ENCODE assay signal across 18 cellular contexts in the genomic region with DNA sequence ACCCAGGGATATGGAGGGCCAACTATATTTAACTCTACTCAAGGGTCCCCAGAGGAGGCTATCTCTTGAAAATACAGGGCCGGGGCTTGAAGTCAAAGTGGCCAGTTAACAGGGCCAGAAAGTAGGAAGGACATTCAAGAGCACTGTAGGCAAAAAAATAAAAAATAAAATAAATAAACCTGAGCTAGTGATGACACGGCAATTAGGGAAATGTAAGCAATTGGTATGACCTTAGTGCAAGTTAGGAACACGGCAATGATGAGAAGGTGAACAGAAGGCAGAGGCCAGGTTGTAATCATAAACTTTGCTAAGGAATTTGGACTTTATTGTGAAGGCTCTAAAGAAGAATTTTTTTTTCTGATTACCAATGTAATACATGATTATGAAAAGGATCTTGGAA. TPM values are rescaled to one million over a fixed set of nuclear protein-coding genes. Genes with fewer than 3 reads are reported as not detected.
A peak's percentile ranks its signal among the peaks of the same experiment; 100 is the strongest.
DNase-seq lines count a peak whose midpoint lies in the region; ATAC-seq and TF ChIP-seq lines count a peak whose summit lies in the region.
"Had no signal": no experiment of that assay in that cellular context is flagged by ENCODE, and none has a peak within 500 bp of the region (broad histone marks: within the 10 kb centered on the region; RNA-seq: fewer than 3 reads in every experiment).

No MANE protein-coding gene starts in this region.

- ATAC-seq in HG02571 (IDR thresholded peaks at IDR 0.05; ENCODE audit: unreplicated experiment) (no peak), GM18909 (IDR thresholded peaks at IDR 0.05; ENCODE audit: poor library complexity, unreplicated experiment) (no peak)
- ATAC-seq: CD8-positive, alpha-beta T cell had no signal

- no peak overlapping the region for H3K27ac Mint-ChIP-seq in neural crest cell (ENCODE audit: unreplicated experiment)
- H3K27ac Mint-ChIP-seq: B cell; CD8-positive, alpha-beta T cell had no signal

- POLR2A ChIA-PET in HEK293 (lab: Yijun Ruan, JAX) = no interaction called here
- POLR2A ChIA-PET in HEK293T (lab: Yijun Ruan, JAX) = no interaction called here

- TF ChIP-seq CTCF in HEK293 (tag by site-specific recombination; IDR thresholded peaks at IDR 0.05) (no peak), neural crest cell (conservative IDR thresholded peaks at IDR 0.05) (no peak)

- H3K36me3 ChIP-seq in HEK293 (ENCODE audit: control insufficient read depth in 2 of 2, insufficient read depth in 1 of 2, low read length in 2 of 2) = no peaks in the 10 kb centered on the region
- H3K36me3 ChIP-seq: BLaER1 treated with 17β-estradiol and CSF1 and Interleukin-3, amounts not matched to agents 10 nM and 100 nM had no signal

- no peak overlapping the region for H3K4me3 ChIP-seq in HEK293 (ENCODE audit: low read depth, low read length)
- H3K4me3 ChIP-seq: BLaER1 treated with 17β-estradiol and CSF1 and Interleukin-3, amounts not matched to agents 10 nM and 100 nM had no signal

- CTCF ChIA-PET in HEK293 (lab: Yijun Ruan, JAX) = interaction anchor here (0.5 to 1.3 kb wide), 2 partner anchors 223 to 336 kb away, joined by 3 read pairs; no protein-coding TSS in a partner anchor
- CTCF ChIA-PET in HEK293T (lab: Yijun Ruan, JAX) = interaction anchor here (0.5 kb wide), 1 partner anchor 115 kb away, joined by 3 read pairs; no protein-coding TSS in a partner anchor

- H3K27me3 Mint-ChIP-seq in neural crest cell (ENCODE audit: low read depth) = no peaks in the 10 kb centered on the region

- no peaks in the 10 kb centered on the region for H3K9me3 ChIP-seq in HEK293 (ENCODE audit: control insufficient read depth, insufficient read depth, low read depth, low read length)
- H3K9me3 ChIP-seq: BLaER1 treated with 17β-estradiol and CSF1 and Interleukin-3, amounts not matched to agents 10 nM and 100 nM; Caco-2 had no signal

- no peaks in the 10 kb centered on the region for H3K36me3 Mint-ChIP-seq in neural crest cell (ENCODE audit: low read depth)

- H3K4me3 Mint-ChIP-seq in neural crest cell = peak overlapping the region; percentile 54
- H3K4me3 Mint-ChIP-seq: B cell; CD8-positive, alpha-beta T cell had no signal

- H3K4me1 Mint-ChIP-seq in neural crest cell = peaks cover 14% of the 10 kb centered on the region

- no peaks in the 10 kb centered on the region for H3K4me1 ChIP-seq in HEK293 (ENCODE audit: control insufficient read depth, insufficient read depth, low read length)

- no peak overlapping the region for H3K27ac ChIP-seq in HEK293 (ENCODE audit: extremely low read depth, low read depth, low read length)
- H3K27ac ChIP-seq: BLaER1 treated with 17β-estradiol and CSF1 and Interleukin-3, amounts not matched to agents 10 nM and 100 nM; C4-2B had no signal

- no peak for DNase-seq in HEK293T (ENCODE audit: extremely low spot score)
- DNase-seq in neural crest cell (ENCODE audit: low read depth, low spot score) = no peak
- no peak for DNase-seq in AG20443 (ENCODE audit: low spot score)
- DNase-seq: 8988T; ACHN; AML-193; Caco-2; Calu3; CD4-positive, alpha-beta T cell; CD8-positive, alpha-beta T cell; DMS79 treated with DMSO at 0.1 percent for 48 hours; GF-D8 had no signal

- H3K9me3 Mint-ChIP-seq in neural crest cell = no peaks in the 10 kb centered on the region
- H3K9me3 Mint-ChIP-seq: CD4-positive, alpha-beta T cell; CD8-positive, alpha-beta T cell had no signal

TF ChIP-seq in HEK293, 187 proteins besides CTCF, POLR2A, EP300 and RAD21 (continues in another document):
- TF ChIP-seq, protein P1, sequence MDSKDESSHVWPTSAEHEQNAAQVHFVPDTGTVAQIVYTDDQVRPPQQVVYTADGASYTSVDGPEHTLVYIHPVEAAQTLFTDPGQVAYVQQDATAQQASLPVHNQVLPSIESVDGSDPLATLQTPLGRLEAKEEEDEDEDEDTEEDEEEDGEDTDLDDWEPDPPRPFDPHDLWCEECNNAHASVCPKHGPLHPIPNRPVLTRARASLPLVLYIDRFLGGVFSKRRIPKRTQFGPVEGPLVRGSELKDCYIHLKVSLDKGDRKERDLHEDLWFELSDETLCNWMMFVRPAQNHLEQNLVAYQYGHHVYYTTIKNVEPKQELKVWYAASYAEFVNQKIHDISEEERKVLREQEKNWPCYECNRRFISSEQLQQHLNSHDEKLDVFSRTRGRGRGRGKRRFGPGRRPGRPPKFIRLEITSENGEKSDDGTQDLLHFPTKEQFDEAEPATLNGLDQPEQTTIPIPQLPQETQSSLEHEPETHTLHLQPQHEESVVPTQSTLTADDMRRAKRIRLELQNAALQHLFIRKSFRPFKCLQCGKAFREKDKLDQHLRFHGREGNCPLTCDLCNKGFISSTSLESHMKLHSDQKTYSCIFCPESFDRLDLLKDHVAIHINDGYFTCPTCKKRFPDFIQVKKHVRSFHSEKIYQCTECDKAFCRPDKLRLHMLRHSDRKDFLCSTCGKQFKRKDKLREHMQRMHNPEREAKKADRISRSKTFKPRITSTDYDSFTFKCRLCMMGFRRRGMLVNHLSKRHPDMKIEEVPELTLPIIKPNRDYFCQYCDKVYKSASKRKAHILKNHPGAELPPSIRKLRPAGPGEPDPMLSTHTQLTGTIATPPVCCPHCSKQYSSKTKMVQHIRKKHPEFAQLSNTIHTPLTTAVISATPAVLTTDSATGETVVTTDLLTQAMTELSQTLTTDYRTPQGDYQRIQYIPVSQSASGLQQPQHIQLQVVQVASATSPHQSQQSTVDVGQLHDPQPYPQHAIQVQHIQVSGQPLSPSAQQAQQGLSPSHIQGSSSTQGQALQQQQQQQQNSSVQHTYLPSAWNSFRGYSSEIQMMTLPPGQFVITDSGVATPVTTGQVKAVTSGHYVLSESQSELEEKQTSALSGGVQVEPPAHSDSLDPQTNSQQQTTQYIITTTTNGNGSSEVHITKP (tag by site-specific recombination; IDR thresholded peaks at IDR 0.05) = peak; percentile 52
- TF ChIP-seq ZNF654 (tag by site-specific recombination; IDR thresholded peaks at IDR 0.05; ENCODE audit: low read depth) = no peak
- no peak for TF ChIP-seq ZBTB17 (tag by site-specific recombination; IDR thresholded peaks at IDR 0.05)
- 0 out of 2 replicates have a peak, but pooled peaks have one; percentile 12 for TF ChIP-seq REPIN1 (tag by site-specific recombination; IDR thresholded peaks at IDR 0.05; ENCODE audit: low read depth)
- no peak for TF ChIP-seq ZNF423 (tag by site-specific recombination; IDR thresholded peaks at IDR 0.05)
- TF ChIP-seq YY2 (tag by site-specific recombination; IDR thresholded peaks at IDR 0.05) = no peak

TF ChIP-seq in HEK293T, 16 proteins besides CTCF, POLR2A, EP300 and RAD21:
- TF ChIP-seq ZNF384 (IDR thresholded peaks at IDR 0.05) (peak; percentile 23; the same call in 1 of the 2 replicates), HDGF (IDR thresholded peaks at IDR 0.05; ENCODE audit: borderline replicate concordance) (no peak)

RNA-seq across cellular contexts. Expression of gene B3GALNT2, which starts 3.4 kb away (rescaled TPM):
- 29.5 and 32.0 TPM in 2 replicates for total RNA-seq in neural crest cell
